1 cellular context compared by ENCODE assay signal in the genomic region with DNA sequence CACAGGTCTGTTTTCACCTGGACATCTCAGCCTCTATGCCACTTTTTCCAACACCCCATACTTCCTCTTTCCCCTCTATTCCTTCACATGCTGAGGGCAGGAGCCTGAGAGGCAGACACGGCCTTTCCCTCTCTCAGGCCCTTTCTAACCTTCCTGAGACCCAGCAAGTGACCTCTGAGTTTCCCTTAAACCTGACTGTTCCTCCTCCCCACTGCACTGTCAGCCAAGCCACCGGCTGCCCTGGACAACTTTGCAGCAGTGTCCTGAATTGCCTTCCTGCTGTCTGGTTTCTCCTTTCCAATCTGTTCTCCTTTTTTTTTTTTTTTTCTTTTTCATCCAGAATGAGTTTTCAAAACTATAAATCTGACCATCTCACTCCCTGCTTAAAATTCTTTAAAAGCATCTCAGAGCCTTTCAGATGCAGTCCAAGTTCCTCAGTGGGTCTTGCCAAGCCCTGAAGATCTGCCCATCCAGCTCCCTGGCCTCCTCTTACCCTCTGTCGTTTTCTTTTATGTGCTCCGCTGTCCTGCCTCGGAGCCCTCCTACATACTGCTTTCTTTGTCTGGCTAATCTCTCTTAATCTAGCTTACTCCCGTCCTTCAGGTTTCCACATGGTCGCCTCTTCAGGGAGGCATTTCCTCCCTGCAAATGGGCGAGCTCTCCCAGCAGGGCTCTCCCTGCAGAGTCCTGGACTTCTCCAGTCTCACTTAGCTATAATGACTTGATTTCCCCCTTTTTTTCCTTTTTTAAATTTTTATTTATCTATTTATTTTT.
TF ChIP-seq lines count a peak whose summit lies in the region.

No MANE protein-coding gene starts in this region.

TF ChIP-seq in K562, 482 proteins besides CTCF, POLR2A, EP300 and RAD21:
- TF ChIP-seq PURB (CRISPR knock-in tag; IDR thresholded peaks at IDR 0.05; ENCODE audit: low read depth), result no peak
- no peak for TF ChIP-seq SETDB1 (IDR thresholded peaks at IDR 0.05; ENCODE audit: low read length)
- no peak for TF ChIP-seq HDAC3 (IDR thresholded peaks at IDR 0.05; ENCODE audit: borderline replicate concordance, partially characterized antibody)
- TF ChIP-seq ZNF785 (CRISPR knock-in tag; IDR thresholded peaks at IDR 0.05), result no peak
TF ChIP-seq in K562: peak in this region for 0.
